8 cellular contexts compared by ENCODE assay signal in the genomic region with DNA sequence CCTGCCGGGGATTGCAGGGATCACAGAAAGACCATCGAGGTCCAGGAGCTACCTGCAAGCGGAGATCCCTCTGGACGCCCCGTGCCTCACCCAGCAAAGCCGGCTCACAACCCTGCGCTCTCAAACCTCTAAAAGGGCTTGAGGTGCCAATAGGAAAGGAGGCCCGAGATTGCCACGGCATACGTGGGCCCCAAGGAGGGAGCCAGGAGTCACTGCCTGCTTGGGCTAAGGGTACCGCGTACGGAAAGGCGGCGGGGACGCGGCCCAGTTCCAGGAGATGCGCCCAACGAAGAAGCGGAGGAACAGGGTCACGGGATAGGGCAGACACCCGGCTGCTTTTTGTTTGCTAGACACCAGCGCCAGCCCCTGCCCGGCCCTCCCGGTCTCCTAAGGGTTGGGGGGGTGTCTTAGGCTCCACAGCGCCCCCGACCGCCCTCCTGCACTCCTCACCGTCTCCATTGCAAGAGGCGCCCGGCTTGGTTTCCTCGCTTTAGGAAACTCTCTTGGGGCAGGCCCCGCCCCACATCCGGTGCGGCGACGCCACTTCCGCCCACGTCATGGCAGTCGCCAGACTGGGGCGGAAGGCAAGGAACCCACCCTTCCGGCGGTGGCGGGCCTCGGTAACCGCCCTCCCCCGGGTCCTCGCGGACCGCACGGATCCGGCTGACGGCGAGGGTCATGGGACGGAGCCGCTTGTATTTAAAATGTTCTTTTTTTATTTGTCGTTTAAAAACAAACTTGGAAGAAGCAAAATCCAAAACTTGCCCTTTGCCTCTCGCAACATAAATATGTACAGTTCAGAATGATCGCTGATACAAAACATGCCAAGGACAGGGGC. TPM values are rescaled to one million over a fixed set of nuclear protein-coding genes. Genes with fewer than 3 reads are reported as not detected.
DNase-seq lines count a peak whose midpoint lies in the region; ATAC-seq and TF ChIP-seq lines count a peak whose summit lies in the region.

A gene (minus strand): TSS at position 495 of the 838 bp plus-strand sequence. CDS start 36 bp downstream, at position 459.

- H3K4me3 ChIP-seq in right cardiac atrium (ENCODE audit: low read length), result peak within 1 kb of the TSS; percentile 78
- H3K4me3 ChIP-seq in vagina, result peak within 1 kb of the TSS; percentile 75 to 87

- TF ChIP-seq POLR2A in vagina (IDR thresholded peaks at IDR 0.05), result peak in 1 of 2 donors; percentile 76

- WGBS in right cardiac atrium, result under 1% methylated on average over 59 of the region's 59 CpGs

- H3K9me3 ChIP-seq in right cardiac atrium (ENCODE audit: control insufficient read depth, low read length) (no peaks in the 10 kb centered on the region), vagina (no peaks in the 10 kb centered on the region)

- TF ChIP-seq CTCF in vagina (IDR thresholded peaks at IDR 0.05), result peak in 2 of 3 experiments; percentile 43 to 64

- intact Hi-C loops in T-helper 2 cell treated with Interferon-gamma antibody and Interleukin-4, amounts not matched to agents 100 ng/mL and 5 ng/mL, for 36 hours (cut with micrococcal nuclease), result loop anchor here (1.0 to 5.0 kb wide), 7 partner anchors 20 to 216 kb away; a partner anchor contains a TSS
- intact Hi-C loops in right cardiac atrium (cut with DNase I) (no loop called here), vagina (cut with DNase I) (loop anchor here (10.0 kb wide), 1 partner anchor 1734 kb away; no protein-coding TSS in a partner anchor)

- H3K27ac ChIP-seq in right cardiac atrium (ENCODE audit: low read length), result peak within 1 kb of the TSS; percentile 98
- peak within 1 kb of the TSS; percentile 88 for H3K27ac ChIP-seq in vagina

- H3K27me3 ChIP-seq in right cardiac atrium (ENCODE audit: control insufficient read depth, insufficient read depth) (no peaks in the 10 kb centered on the region), vagina (no peaks in the 10 kb centered on the region)

- H3K4me1 ChIP-seq in right cardiac atrium (ENCODE audit: control insufficient read depth, insufficient read depth, low read length) (peaks cover 6% of the 10 kb centered on the region), vagina (peaks cover 14% of the 10 kb centered on the region)

- ATAC-seq in GM18502 (IDR thresholded peaks at IDR 0.05; ENCODE audit: poor library complexity, unreplicated experiment), result peak; percentile 88
- peak; percentile 88 for ATAC-seq in HG02970 (IDR thresholded peaks at IDR 0.05; ENCODE audit: low FRiP score, unreplicated experiment)
- ATAC-seq in right cardiac atrium, result peak; percentile 95 to 96

- peaks cover 0 to 25% of the 10 kb centered on the region in 2 donors for H3K36me3 ChIP-seq in vagina

- DNase-seq in NCI-H187 treated with DMSO at 0.1 percent for 48 hours (lab: John Stamatoyannopoulos, UW), result peak; percentile 80
- DNase-seq in anterior cingulate cortex (lab: John Stamatoyannopoulos, UW), result peak; percentile 62 to 97 (median 92)
- DNase-seq in right cardiac atrium, result peak; percentile 97 to 98 (median 98)
- peak; percentile 96 for DNase-seq in putamen (ENCODE audit: low spot score)
- DNase-seq in vagina (ENCODE audit: extremely low spot score in 2 of 2), result peak in 1 of 2 donors; percentile 96

RNA-seq across cellular contexts. Expression of the gene that starts here (rescaled TPM):
- total RNA-seq in T-helper 2 cell treated with Interferon-gamma antibody and Interleukin-4, amounts not matched to agents 100 ng/mL and 5 ng/mL, for 36 hours, result 66.7 and 73.8 TPM in 2 replicates
- 10 to 100 TPM; 65.7 to 88.9 (median 80.7) TPM for total RNA-seq in right cardiac atrium
- 72.4 TPM for polyA plus RNA-seq in right cardiac atrium
- total RNA-seq in vagina, result 67.0 TPM

Comparison
In these comparisons a context has a peak if more than half of its experiments do, and no peak if none do; other contexts are left out.
1. intact Hi-C loops: an anchor here in T-helper 2 cell treated with Interferon-gamma antibody and Interleukin-4, amounts not matched to agents 100 ng/mL and 5 ng/mL, for 36 hours (1.0 to 5.0 kb wide) and vagina (10.0 kb wide); none called in right cardiac atrium.